In the genomic region with DNA sequence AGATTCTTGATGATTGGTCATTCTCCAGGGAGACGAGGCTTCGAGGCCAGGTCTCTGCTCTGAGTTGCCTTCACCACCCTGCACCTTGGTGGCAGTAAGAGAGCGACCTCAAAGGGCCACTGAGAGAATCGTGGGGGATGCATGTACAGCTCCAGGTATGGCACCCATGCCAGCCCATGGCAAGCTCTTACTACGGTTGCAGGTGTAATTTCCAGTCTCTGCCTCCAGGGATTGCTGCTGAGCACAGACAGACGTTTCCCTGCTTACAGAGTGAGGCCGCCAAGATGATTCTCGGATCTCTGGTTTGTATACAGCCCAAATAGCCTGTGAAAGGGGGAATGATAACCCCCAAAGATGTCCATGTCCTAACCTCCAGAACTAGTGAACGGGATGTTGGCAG, we compare ENCODE assay signal across 10 cellular contexts. TPM values are rescaled to one million over a fixed set of nuclear protein-coding genes. Genes with fewer than 3 reads are reported as not detected.
DNase-seq lines count a peak whose midpoint lies in the region; ATAC-seq and TF ChIP-seq lines count a peak whose summit lies in the region.
"Had no signal": no experiment of that assay in that cellular context is flagged by ENCODE, and none has a peak within 500 bp of the region (broad histone marks: within the 10 kb centered on the region; RNA-seq: fewer than 3 reads in every experiment).

No MANE protein-coding gene starts in this region.

- no peak overlapping the region for H3K27ac Mint-ChIP-seq in naive thymus-derived CD4-positive, alpha-beta T cell

- CTCF ChIA-PET in naive thymus-derived CD4-positive, alpha-beta T cell (lab: Charles Lee), result no interaction called here

- H3K27me3 ChIP-seq in KMS-11 (ENCODE audit: insufficient read depth, low read depth) (no peaks in the 10 kb centered on the region), osteoblast (ENCODE audit: insufficient read depth, low read length) (no peaks in the 10 kb centered on the region)
- H3K27me3 ChIP-seq in naive thymus-derived CD4-positive, alpha-beta T cell (ENCODE audit: control insufficient read depth in 2 of 2, insufficient read depth in 2 of 2, low read length in 2 of 2), result no peaks in the 10 kb centered on the region

- no peak for ATAC-seq in naive thymus-derived CD4-positive, alpha-beta T cell
- ATAC-seq in HG03039 (IDR thresholded peaks at IDR 0.05; ENCODE audit: unreplicated experiment), result no peak

- H3K27me3 Mint-ChIP-seq in naive thymus-derived CD4-positive, alpha-beta T cell, result peaks cover 19 to 34% (median 25%) of the 10 kb centered on the region in 5 donors

- H4K20me1 ChIP-seq in KMS-11 (ENCODE audit: insufficient read depth), result no peaks in the 10 kb centered on the region
- H4K20me1 ChIP-seq in osteoblast (ENCODE audit: insufficient read depth, low read length), result no peaks in the 10 kb centered on the region

- H3K4me1 ChIP-seq in KMS-11 (ENCODE audit: low read depth, poor library complexity, severe bottlenecking) (no peaks in the 10 kb centered on the region), osteoblast (ENCODE audit: insufficient read depth, low read length) (no peaks in the 10 kb centered on the region)
- H3K4me1 ChIP-seq in naive thymus-derived CD4-positive, alpha-beta T cell (ENCODE audit: control insufficient read depth in 2 of 2, insufficient read depth in 2 of 2, low read length in 2 of 2), result no peaks in the 10 kb centered on the region

- POLR2A ChIA-PET in naive thymus-derived CD4-positive, alpha-beta T cell (lab: Charles Lee), result no interaction called here

- H3K4me2 ChIP-seq in KMS-11 (no peak overlapping the region), osteoblast (ENCODE audit: insufficient read depth, low read length) (no peak overlapping the region)

- DNase-seq in NCI-H1417 (lab: John Stamatoyannopoulos, UW) (peak in 2 of 3 experiments; percentile 9 to 19), NCI-H1417 treated with DMSO at 0.1 percent for 48 hours (lab: John Stamatoyannopoulos, UW) (no peak), dermis blood vessel endothelial cell (peak; percentile 53), osteoblast (ENCODE audit: insufficient read length, low spot score, missing footprints) (no peak)
- no peak for DNase-seq in naive thymus-derived CD4-positive, alpha-beta T cell
- DNase-seq in activated CD8-positive, alpha-beta memory T cell treated with anti-CD3 and anti-CD28 coated beads for 24 hours, result no peak

- H3K36me3 ChIP-seq in KMS-11 (ENCODE audit: insufficient read depth) (no peaks in the 10 kb centered on the region), osteoblast (ENCODE audit: insufficient read depth, low read length) (no peaks in the 10 kb centered on the region)
- no peaks in the 10 kb centered on the region for H3K36me3 ChIP-seq in naive thymus-derived CD4-positive, alpha-beta T cell (ENCODE audit: control insufficient read depth in 2 of 3, insufficient read depth in 3 of 3, low read length in 3 of 3)

- H3K27ac ChIP-seq in KMS-11 (no peak overlapping the region), osteoblast (ENCODE audit: low read depth, low read length) (no peak overlapping the region)
- H3K27ac ChIP-seq in naive thymus-derived CD4-positive, alpha-beta T cell (ENCODE audit: low read depth, low read length), result no peak overlapping the region
- H3K27ac ChIP-seq: skin epidermis had no signal

- H3K9me3 Mint-ChIP-seq in naive thymus-derived CD4-positive, alpha-beta T cell, result peaks cover 0 to 1% (median 0%) of the 10 kb centered on the region in 11 donors

- H3K4me3 ChIP-seq in KMS-11 (IDR thresholded peaks at IDR 0.05; ENCODE audit: insufficient read depth, low read depth, low read length) (no peak overlapping the region), osteoblast (ENCODE audit: insufficient read depth, low read length) (no peak overlapping the region)
- H3K4me3 ChIP-seq in naive thymus-derived CD4-positive, alpha-beta T cell (ENCODE audit: low read length), result no peak overlapping the region
- H3K4me3 ChIP-seq: skin epidermis had no signal

- intact Hi-C loops in naive thymus-derived CD4-positive, alpha-beta T cell (cut with micrococcal nuclease), result loop anchor here in 1 of 2 donors (5.0 to 10.0 kb wide), 2 partner anchors 640 to 782 kb away; no protein-coding TSS in a partner anchor

- TF ChIP-seq CTCF in KMS-11 (conservative IDR thresholded peaks at IDR 0.05; ENCODE audit: low read depth, low read length), result 0 out of 2 replicates have a peak, but pooled peaks have one; percentile 15
- TF ChIP-seq CTCF in osteoblast (IDR thresholded peaks at IDR 0.05; ENCODE audit: extremely low read depth, low read depth, low read length), result peak; percentile 26

- no peaks in the 10 kb centered on the region for H3K9me3 ChIP-seq in osteoblast (ENCODE audit: low read depth, low read length)
- no peaks in the 10 kb centered on the region for H3K9me3 ChIP-seq in naive thymus-derived CD4-positive, alpha-beta T cell (ENCODE audit: control insufficient read depth in 2 of 3, low read length in 3 of 3)

- no peak overlapping the region for H3K4me3 Mint-ChIP-seq in naive thymus-derived CD4-positive, alpha-beta T cell

- no peak overlapping the region for H3K9ac ChIP-seq in KMS-11

- H2AFZ ChIP-seq in KMS-11 (ENCODE audit: low read depth), result no peak overlapping the region
- H2AFZ ChIP-seq in osteoblast (ENCODE audit: low read length), result no peak overlapping the region

- H3K79me2 ChIP-seq in KMS-11 (ENCODE audit: insufficient read depth, low read depth) (no peaks in the 10 kb centered on the region), osteoblast (ENCODE audit: insufficient read depth, low read length) (no peaks in the 10 kb centered on the region)

- H3K4me1 Mint-ChIP-seq in naive thymus-derived CD4-positive, alpha-beta T cell, result no peaks in the 10 kb centered on the region

- no peaks in the 10 kb centered on the region for H3K36me3 Mint-ChIP-seq in naive thymus-derived CD4-positive, alpha-beta T cell

RNA-seq across cellular contexts. Expression of gene DRD5, which starts 16.3 kb away (rescaled TPM):
- not detected in 2 replicates for total RNA-seq in dermis blood vessel endothelial cell
- total RNA-seq in osteoblast, result not detected in 2 replicates
- total RNA-seq in naive thymus-derived CD4-positive, alpha-beta T cell, result not detected
- polyA plus RNA-seq in naive thymus-derived CD4-positive, alpha-beta T cell, result not detected
- polyA plus RNA-seq: AG04450 had no signal

Comparison
In these comparisons a context has a peak if more than half of its experiments do, and no peak if none do; other contexts are left out.
1. DNase-seq: peak in NCI-H1417 (2 of 3) and dermis blood vessel endothelial cell (single experiment); none in NCI-H1417 treated with DMSO at 0.1 percent for 48 hours (single experiment), osteoblast (single experiment), naive thymus-derived CD4-positive, alpha-beta T cell (0 of 9) and activated CD8-positive, alpha-beta memory T cell treated with anti-CD3 and anti-CD28 coated beads for 24 hours (single experiment).